In genomic region chr11:71302534-71302909, GRCh38 we compare ENCODE assay signal across 13 cellular contexts. TPM values are rescaled to one million over a fixed set of nuclear protein-coding genes. Genes with fewer than 3 reads are reported as not detected.
"Had no signal": no experiment of that assay in that cellular context is flagged by ENCODE, and none has a peak within 500 bp of the region (broad histone marks: within the 10 kb centered on the region; RNA-seq: fewer than 3 reads in every experiment).

No MANE protein-coding gene starts in this region.

- ATAC-seq: activated CD8-positive, alpha-beta T cell treated with anti-CD3 and anti-CD28 coated beads, Interleukin-2, amount 10 ng/mL, durations not matched to agents 7 days and 5 days; gastrocnemius medialis; heart right ventricle; natural killer cell; stimulated activated naive CD8-positive, alpha-beta T cell treated with anti-CD3 and anti-CD28 coated beads, Interleukin-15, Interleukin-2, amounts not matched to agents 100 U/mL and 50 U/mL, for 24 hours had no signal

- DNase-seq: activated CD4-positive, alpha-beta T cell treated with anti-CD3 and anti-CD28 coated beads, Interleukin-2, amount 10 ng/mL, durations not matched to agents 7 days and 5 days; activated CD8-positive, alpha-beta T cell treated with anti-CD3 and anti-CD28 coated beads, Interleukin-2, amount 10 ng/mL, durations not matched to agents 7 days and 5 days; activated naive CD4-positive, alpha-beta T cell treated with anti-CD3 and anti-CD28 coated beads for 36 hours; activated T-cell treated with anti-CD3 and anti-CD28 coated beads, Interleukin-2, amount 50 U/mL, for 24 hours; anterior cingulate cortex; central memory CD4-positive, alpha-beta T cell; colonic mucosa; erythroblast; gastrocnemius medialis; heart right ventricle; immature natural killer cell; natural killer cell; stimulated activated naive CD8-positive, alpha-beta T cell treated with anti-CD3 and anti-CD28 coated beads, Interleukin-15, Interleukin-2, amounts not matched to agents 100 U/mL and 50 U/mL, for 24 hours had no signal

RNA-seq across cellular contexts. Expression of gene SHANK2, which starts 50.1 kb away (rescaled TPM):
- total RNA-seq: activated CD4-positive, alpha-beta T cell treated with anti-CD3 and anti-CD28 coated beads, Interleukin-2, amount 10 ng/mL, durations not matched to agents 7 days and 5 days; activated CD8-positive, alpha-beta T cell treated with anti-CD3 and anti-CD28 coated beads, Interleukin-2, amount 10 ng/mL, durations not matched to agents 7 days and 5 days; activated naive CD4-positive, alpha-beta T cell treated with anti-CD3 and anti-CD28 coated beads for 36 hours had no signal
- polyA plus RNA-seq: immature natural killer cell had no signal
